27 cellular contexts compared by ENCODE assay signal in genomic region chrY:7449860-7450259, GRCh38.
DNase-seq lines count a peak whose midpoint lies in the region; ATAC-seq, FAIRE-seq and TF ChIP-seq lines count a peak whose summit lies in the region.
"Had no signal": no experiment of that assay in that cellular context is flagged by ENCODE, and none has a peak within 500 bp of the region (broad histone marks: within the 10 kb centered on the region; RNA-seq: fewer than 3 reads in every experiment).

No MANE protein-coding gene starts in this region.

- WGBS in small intestine, 3 donors, result 84 to 95% methylated on average over 2 of the region's 2 CpGs; no CpG with 5 or more reads in 1 of the 3 donors

- FAIRE-seq in small intestine (lab: Jason Lieb, UNC), result no peak

- POLR2A ChIA-PET in RWPE1 (lab: Yijun Ruan, JAX; ENCODE audit: low non-redundant PET), result no interaction called here

- peaks cover 3% of the 10 kb centered on the region for H3K79me2 ChIP-seq in ACC112 (ENCODE audit: control insufficient read depth, insufficient read depth, low read length, unreplicated experiment)

- H3K4me1 ChIP-seq in ACC112 (ENCODE audit: control insufficient read depth, insufficient read depth, low read length, unreplicated experiment) (peaks cover 28% of the 10 kb centered on the region), small intestine (ENCODE audit: control insufficient read depth in 2 of 2, insufficient read depth in 1 of 2, low read depth in 1 of 2, low read length in 1 of 2) (no peaks in the 10 kb centered on the region)
- H3K4me1 ChIP-seq: BLaER1, HAP-1, Peyer's patch had no signal

- DNase-seq in RWPE1 (ENCODE audit: low spot score), result peak; percentile 12
- DNase-seq in epithelial cell of esophagus (ENCODE audit: low read depth), result peak; percentile 94
- peak; percentile 1 for DNase-seq in small intestine
- no peak for DNase-seq in NCI-H1436 treated with DMSO at 0.1 percent for 48 hours (lab: John Stamatoyannopoulos, UW)
- no peak for DNase-seq in KG1 (lab: John Stamatoyannopoulos, UW)
- DNase-seq in putamen (ENCODE audit: low spot score), result no peak
- DNase-seq: CD4-positive, CD25-positive, alpha-beta regulatory T cell; DMS53; HFFc6; IMR-90; NCI-H1092; NCI-H1417 treated with DMSO at 0.1 percent for 48 hours; NCI-H187; NCI-H2081 treated with DMSO at 0.1 percent for 48 hours; NCI-H2171; NCI-H226; NCI-H510A; NCI-H69; OCI-M1; Peyer's patch; SK-N-SH had no signal

- H3K27me3 ChIP-seq in ACC112 (ENCODE audit: insufficient read depth, low read length) (no peaks in the 10 kb centered on the region), small intestine (ENCODE audit: control insufficient read depth in 2 of 2, insufficient read depth in 2 of 2, low read length in 2 of 2) (peaks cover 0 to 2% of the 10 kb centered on the region in 2 donors)
- H3K27me3 ChIP-seq: BLaER1, Peyer's patch had no signal

- no peak for TF ChIP-seq CTCF in RWPE1 (conservative IDR thresholded peaks at IDR 0.05; ENCODE audit: low read depth)
- TF ChIP-seq CTCF in epithelial cell of esophagus (IDR thresholded peaks at IDR 0.05; ENCODE audit: insufficient read depth, low read depth, low read length, missing control alignments), result no peak

- H3K36me3 ChIP-seq in ACC112 (ENCODE audit: insufficient read depth, low read length) (no peaks in the 10 kb centered on the region), small intestine (ENCODE audit: control insufficient read depth in 2 of 2, insufficient read depth in 2 of 2, low read length in 2 of 2) (no peaks in the 10 kb centered on the region)
- H3K36me3 ChIP-seq: BLaER1, HAP-1, Peyer's patch had no signal

- no peak overlapping the region for H3K4me3 ChIP-seq in ACC112 (ENCODE audit: low read depth, low read length)
- no peak overlapping the region for H3K4me3 ChIP-seq in epithelial cell of esophagus (ENCODE audit: low read length)
- H3K4me3 ChIP-seq in small intestine (ENCODE audit: low read depth in 1 of 2, low read length in 2 of 2), result no peak overlapping the region
- H3K4me3 ChIP-seq: BLaER1, GM23338, HAP-1, Peyer's patch had no signal

- H2AFZ ChIP-seq in ACC112 (ENCODE audit: low read length, unreplicated experiment), result no peak overlapping the region
- H2AFZ ChIP-seq: GM23338 had no signal

- peak overlapping the region; percentile 93 for H3K27ac ChIP-seq in ACC112 (ENCODE audit: low read depth, low read length)
- H3K27ac ChIP-seq in RWPE1, result no peak overlapping the region
- no peak overlapping the region for H3K27ac ChIP-seq in small intestine (ENCODE audit: low read depth in 1 of 2, low read length in 1 of 2)
- H3K27ac ChIP-seq: BLaER1, KMS-11, Peyer's patch had no signal

- no peak for ATAC-seq in HG03565 (IDR thresholded peaks at IDR 0.05; ENCODE audit: unreplicated experiment)
- ATAC-seq: GM23338 had no signal

- CTCF ChIA-PET in RWPE1 (lab: Yijun Ruan, JAX), result no interaction called here

- H3K9me3 ChIP-seq in small intestine (ENCODE audit: control insufficient read depth, low read depth), result no peaks in the 10 kb centered on the region
- H3K9me3 ChIP-seq: BLaER1, HAP-1, Peyer's patch, SK-N-SH had no signal

Comparison
In these comparisons a context has a peak if more than half of its experiments do, and no peak if none do; other contexts are left out.
1. DNase-seq: peak in RWPE1 (single experiment), epithelial cell of esophagus (single experiment) and small intestine (single experiment); none in NCI-H1436 treated with DMSO at 0.1 percent for 48 hours (single experiment), KG1 (single experiment) and putamen (single experiment).